Comparison of ENCODE assay signal across 10 cellular contexts in the genomic region with DNA sequence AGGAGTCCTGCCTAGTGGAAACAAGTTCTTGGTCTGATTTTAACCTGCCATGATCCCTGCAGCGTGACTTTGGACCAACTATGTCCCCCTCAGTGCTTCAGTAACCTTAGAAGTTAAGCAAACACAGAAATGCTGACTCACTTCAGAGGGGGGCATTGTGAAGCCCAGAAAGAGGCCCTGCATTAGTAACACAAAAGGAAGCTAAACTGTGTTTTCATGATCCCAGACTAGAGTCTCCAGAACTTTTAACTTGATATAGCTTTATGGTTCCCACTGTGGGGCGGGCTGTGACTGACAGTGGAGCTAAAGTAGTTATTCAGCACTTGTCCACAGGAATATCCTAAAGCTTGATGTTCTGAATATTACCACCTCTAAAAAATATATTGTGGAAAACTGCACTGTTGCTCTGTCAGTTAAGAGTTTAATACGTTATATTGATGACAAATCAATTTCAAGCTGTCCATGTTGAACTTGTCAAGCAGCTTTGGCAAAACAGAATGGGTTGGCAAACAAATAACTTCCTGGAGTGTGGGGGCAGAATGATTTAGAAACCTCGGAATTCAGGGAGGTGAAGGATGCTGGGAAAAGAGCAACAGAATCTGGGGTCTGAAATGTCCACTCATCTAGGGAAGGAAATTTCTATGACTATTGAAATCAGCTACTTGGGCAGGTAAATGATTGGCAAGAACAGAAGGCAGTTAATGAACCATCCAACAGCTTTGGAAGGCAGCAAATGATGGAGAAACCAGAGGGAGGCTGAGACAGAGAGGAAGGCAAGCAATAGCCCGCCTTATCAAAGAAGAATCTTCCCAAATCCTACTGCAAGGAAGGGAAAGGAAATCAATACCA.
DNase-seq lines count a peak whose midpoint lies in the region; ATAC-seq, FAIRE-seq and TF ChIP-seq lines count a peak whose summit lies in the region.
"Had no signal": no experiment of that assay in that cellular context is flagged by ENCODE, and none has a peak within 500 bp of the region (broad histone marks: within the 10 kb centered on the region; RNA-seq: fewer than 3 reads in every experiment).

No MANE protein-coding gene starts in this region.

- FAIRE-seq in HepG2 (lab: Jason Lieb, UNC) = peak; percentile 96

- H3K4ac ChIP-seq in IMR-90 (ENCODE audit: low read depth, low read length) = peak overlapping the region; percentile 59

- H3K18ac ChIP-seq in IMR-90 (ENCODE audit: low read depth, low read length) = peak overlapping the region; percentile 84

- H2AFZ ChIP-seq in IMR-90 (replicated peaks; ENCODE audit: low read length, poor library complexity) (peak overlapping the region; percentile 70), HepG2 (ENCODE audit: low read length) (peak overlapping the region; percentile 50)
- H2AFZ ChIP-seq: parathyroid adenoma had no signal

- peak overlapping the region; percentile 83 for H3K23ac ChIP-seq in IMR-90 (ENCODE audit: low read depth, low read length)

- dilution Hi-C loops in IMR-90 (cut with HindIII; ENCODE audit: low sequenced_read_pairs, unreplicated experiment) = no loop called here

- H4K91ac ChIP-seq in IMR-90 (ENCODE audit: insufficient read depth, low read depth, low read length) = peak overlapping the region; percentile 72

- CTCF ChIA-PET in IMR-90 (lab: Yijun Ruan, JAX) = interaction anchor here (0.5 kb wide), 1 partner anchor 21 kb away, joined by 3 read pairs; no protein-coding TSS in a partner anchor
- CTCF ChIA-PET in HepG2 (lab: Yijun Ruan, JAX; ENCODE audit: low intra/inter-chr PET ratio, low total read pairs) = no interaction called here

- H3K9me3 ChIP-seq in IMR-90 (ENCODE audit: control insufficient read depth, insufficient read depth, low read length) (no peaks in the 10 kb centered on the region), HepG2 (ENCODE audit: low read length) (no peaks in the 10 kb centered on the region)

- no peak overlapping the region for H3K4me3 ChIP-seq in IMR-90 (ENCODE audit: insufficient read depth, low read depth, low read length)
- H3K4me3 ChIP-seq in astrocyte of the spinal cord (ENCODE audit: low read depth, low read length) = no peak overlapping the region
- H3K4me3 ChIP-seq in HepG2 (replicated peaks in 1 of 3; ENCODE audit: insufficient read depth in 1 of 3, low read depth in 2 of 3, low read length in 3 of 3) = peak overlapping the region in 1 of 3 experiments; percentile 9; a peak in 1 of 6 replicates

- H3K27me3 ChIP-seq in IMR-90 (ENCODE audit: control insufficient read depth, insufficient read depth, low read length) = no peaks in the 10 kb centered on the region
- H3K27me3 ChIP-seq in HepG2 (ENCODE audit: control insufficient read depth in 1 of 2, insufficient read depth in 2 of 2, low read length in 2 of 2) = no peaks in the 10 kb centered on the region

- H3K36me3 ChIP-seq in IMR-90 (ENCODE audit: control insufficient read depth, insufficient read depth, low read length) (no peaks in the 10 kb centered on the region), HepG2 (replicated peaks in 1 of 2; ENCODE audit: control insufficient read depth in 1 of 2, insufficient read depth in 2 of 2, low read length in 2 of 2) (no peaks in the 10 kb centered on the region)

- peak overlapping the region; percentile 22; the same call in 1 of the 2 replicates for H3K56ac ChIP-seq in IMR-90 (ENCODE audit: extremely low read depth, insufficient read depth, low read length)

- H2BK120ac ChIP-seq in IMR-90 (ENCODE audit: low read depth, low read length) = peak overlapping the region; percentile 90

- TF ChIP-seq RAD21 in IMR-90 (IDR thresholded peaks at IDR 0.05; ENCODE audit: low read length) = no peak
- TF ChIP-seq RAD21 in HepG2 (CRISPR knock-in tag; IDR thresholded peaks at IDR 0.05) = no peak

- WGBS in IMR-90 (ENCODE audit: extremely low coverage in 2 of 2, insufficient read length in 1 of 2), 2 experiments = 13% methylated on average over 1 of the region's 5 CpGs; no CpG with 5 or more reads in 1 of the 2 experiments
- WGBS in HepG2 (ENCODE audit: low lambda C conversion rate) = 26% methylated on average over 5 of the region's 5 CpGs

- H3K9ac ChIP-seq in IMR-90 (ENCODE audit: low read depth, low read length) (peak overlapping the region; percentile 26; the same call in 1 of the 2 replicates), HepG2 (ENCODE audit: insufficient read depth, low read depth, low read length) (no peak overlapping the region)
- H3K9ac ChIP-seq: parathyroid adenoma had no signal

- peak overlapping the region; percentile 69 for H3K14ac ChIP-seq in IMR-90 (replicated peaks; ENCODE audit: low read depth, low read length)

- ATAC-seq in IMR-90 (ENCODE audit: low read depth) = peak; percentile 98
- ATAC-seq in HepG2 = peak; percentile 96
- no peak for ATAC-seq in HG03039 (IDR thresholded peaks at IDR 0.05; ENCODE audit: unreplicated experiment)
- ATAC-seq in GM21367 (IDR thresholded peaks at IDR 0.05; ENCODE audit: unreplicated experiment) = no peak

- H3K79me1 ChIP-seq in IMR-90 (ENCODE audit: low read depth in 1 of 2, low read length in 2 of 2) = no peaks in the 10 kb centered on the region

- H3K4me2 ChIP-seq in IMR-90 (ENCODE audit: low read depth, low read length) (peak overlapping the region; percentile 55), HepG2 (ENCODE audit: low read depth, low read length) (peak overlapping the region; percentile 55)

- TF ChIP-seq CTCF in IMR-90 (conservative IDR thresholded peaks at IDR 0.05; ENCODE audit: low read depth, low read length) (no peak), astrocyte of the spinal cord (IDR thresholded peaks at IDR 0.05; ENCODE audit: low read depth, low read length) (no peak), HepG2 (CRISPR knock-in tag; IDR thresholded peaks at IDR 0.05) (0 out of 2 replicates have a peak, but pooled peaks have one; percentile 18)

- peak overlapping the region; percentile 72 for H2BK5ac ChIP-seq in IMR-90 (ENCODE audit: low read depth, low read length, poor library complexity, severe bottlenecking)

- peak overlapping the region; percentile 75; the same call in 2 of the 3 replicates for H2BK15ac ChIP-seq in IMR-90 (ENCODE audit: low read depth, low read length)

- DNase-seq in AG08395 (ENCODE audit: low spot score) = peak; percentile 84
- DNase-seq in IMR-90 = peak; percentile 90
- DNase-seq in astrocyte of the spinal cord (ENCODE audit: low read depth, low spot score) = peak; percentile 95
- peak; percentile 89 for DNase-seq in HepG2 (ENCODE audit: low spot score)
- DNase-seq in mesenteric fat pad (ENCODE audit: low spot score) = no peak
- no peak for DNase-seq in activated effector memory CD4-positive, alpha-beta T cell treated with anti-CD3 and anti-CD28 coated beads, Interleukin-2, amount 50 U/mL, for 16 hours
- DNase-seq: activated CD4-positive, alpha-beta T cell treated with anti-CD3 and anti-CD28 coated beads, Interleukin-2, amount 50 U/mL, for 48 hours had no signal

- H4K20me1 ChIP-seq in IMR-90 (ENCODE audit: insufficient read depth, low read length) = no peaks in the 10 kb centered on the region
- no peaks in the 10 kb centered on the region for H4K20me1 ChIP-seq in HepG2 (ENCODE audit: insufficient read depth, low read length)

- no peak overlapping the region; the same call in 1 of the 2 replicates for H2AK5ac ChIP-seq in IMR-90 (ENCODE audit: low read depth, low read length)

- POLR2A ChIA-PET in IMR-90 (lab: Charles Lee; ENCODE audit: unreplicated experiment) (no interaction called here), HepG2 (lab: Yijun Ruan, JAX) (no interaction called here)

- intact Hi-C loops in IMR-90 (cut with micrococcal nuclease) (no loop called here), HepG2 (cut with micrococcal nuclease; ENCODE audit: unreplicated experiment) (no loop called here)

- H3K9me1 ChIP-seq in IMR-90 (ENCODE audit: insufficient read depth, low read length) = no peaks in the 10 kb centered on the region

- H3K27ac ChIP-seq in IMR-90 (ENCODE audit: insufficient read depth, low read length) = peak overlapping the region; percentile 91; the same call in 1 of the 2 replicates
- peak overlapping the region; percentile 68 for H3K27ac ChIP-seq in HepG2 (ENCODE audit: extremely low read length, insufficient read depth, low read length)
- H3K27ac ChIP-seq: parathyroid adenoma had no signal

- BruUV-seq in IMR-90 (replicated peaks; lab: Mats Ljungman, UMichigan) (no TSS peak), HepG2 (replicated peaks; lab: Mats Ljungman, UMichigan) (no TSS peak)

- H3K79me2 ChIP-seq in HepG2 (ENCODE audit: insufficient read depth, low read length) = no peaks in the 10 kb centered on the region
- H3K79me2 ChIP-seq: parathyroid adenoma had no signal

- H2BK20ac ChIP-seq in IMR-90 (ENCODE audit: low read depth, low read length) = peak overlapping the region; percentile 75

- TF ChIP-seq POLR2A in IMR-90 (IDR thresholded peaks at IDR 0.05; ENCODE audit: low read depth, low read length) (no peak), HepG2 (IDR thresholded peaks at IDR 0.05; ENCODE audit: insufficient read depth in 1 of 2, low read depth in 2 of 2, low read length in 2 of 2) (no peak)

- no peak overlapping the region for H2AK9ac ChIP-seq in IMR-90 (replicated peaks; ENCODE audit: low read depth, low read length, poor library complexity)

- H3K4me1 ChIP-seq in IMR-90 (ENCODE audit: control insufficient read depth, insufficient read depth, low read length) = peaks cover 12% of the 10 kb centered on the region
- peaks cover 65% of the 10 kb centered on the region for H3K4me1 ChIP-seq in HepG2 (ENCODE audit: insufficient read depth, low read length)
- H3K4me1 ChIP-seq: parathyroid adenoma had no signal

- TF ChIP-seq EP300 in HepG2 (IDR thresholded peaks at IDR 0.05; ENCODE audit: low read depth in 2 of 2, low read length in 2 of 2) (peak in 1 of 2 experiments; percentile 82; a peak in 2 of 4 replicates), HepG2 (CRISPR knock-in tag; IDR thresholded peaks at IDR 0.05; ENCODE audit: borderline replicate concordance) (peak; percentile 63; the same call in 1 of the 2 replicates)

- peak overlapping the region; percentile 93 for H4K5ac ChIP-seq in IMR-90 (ENCODE audit: low read depth, low read length)

- in situ Hi-C loops in IMR-90 (cut with MboI; ENCODE audit: low sequenced_read_pairs) = no loop called here
- in situ Hi-C loops in astrocyte of the spinal cord (cut with HindIII; ENCODE audit: low sequenced_read_pairs) = no loop called here
- in situ Hi-C loops in HepG2 (cut with HindIII; ENCODE audit: extremely low pct_ligation_motif_present, low pct_unique_long_range_greater_than_20kb) = no loop called here

- peak overlapping the region; percentile 32 to 64 for H4K8ac ChIP-seq in IMR-90 (ENCODE audit: low read depth in 2 of 2, low read length in 2 of 2)

TF ChIP-seq in IMR-90, 13 proteins besides CTCF, POLR2A, EP300 and RAD21 (continues in another document):
- no peak for TF ChIP-seq CHD1 (IDR thresholded peaks at IDR 0.05; ENCODE audit: low read depth, low read length)
- TF ChIP-seq SMC3 (IDR thresholded peaks at IDR 0.05; ENCODE audit: low read depth, low read length) = no peak
- peak; percentile 71 for TF ChIP-seq MAZ (IDR thresholded peaks at IDR 0.05; ENCODE audit: borderline replicate concordance, low read depth, low read length)

TF ChIP-seq in HepG2, 621 proteins besides CTCF, POLR2A, EP300 and RAD21 (continues in another document):
- TF ChIP-seq MAFF (IDR thresholded peaks at IDR 0.05; ENCODE audit: low read depth, low read length) (peak; percentile 95), POLR2AphosphoS5 (IDR thresholded peaks at IDR 0.05; ENCODE audit: low read depth, low read length) (no peak)

Comparison
In these comparisons a context has a peak if more than half of its experiments do, and no peak if none do; other contexts are left out.
1. DNase-seq: peak in AG08395 (single experiment), IMR-90 (single experiment), astrocyte of the spinal cord (single experiment) and HepG2 (single experiment); none in mesenteric fat pad (single experiment) and activated effector memory CD4-positive, alpha-beta T cell treated with anti-CD3 and anti-CD28 coated beads, Interleukin-2, amount 50 U/mL, for 16 hours (single experiment).
2. ATAC-seq: peak in IMR-90 (single experiment) and HepG2 (single experiment); none in HG03039 (single experiment) and GM21367 (single experiment).